25 cellular contexts compared by ENCODE assay signal in genomic region chrX:10856797-10857196, GRCh38.
"Had no signal": no experiment of that assay in that cellular context is flagged by ENCODE, and none has a peak within 500 bp of the region (broad histone marks: within the 10 kb centered on the region; RNA-seq: fewer than 3 reads in every experiment).

No MANE protein-coding gene starts in this region.

- H3K4me1 Mint-ChIP-seq: endodermal cell; natural killer cell; stimulated activated naive CD8-positive, alpha-beta T cell treated with anti-CD3 and anti-CD28 coated beads, Interleukin-15, amount 100 ng/mL, for 72 hours had no signal

- H3K27ac ChIP-seq: epithelial cell of prostate, gastrocnemius medialis, neural progenitor cell, parathyroid adenoma had no signal

- H3K4me1 ChIP-seq: gastrocnemius medialis, neural progenitor cell, parathyroid adenoma, thyroid gland had no signal

- H3K27me3 Mint-ChIP-seq: memory B cell; progenitor cell of endocrine pancreas; stimulated activated naive CD8-positive, alpha-beta T cell treated with anti-CD3 and anti-CD28 coated beads, Interleukin-15, amount 100 ng/mL, for 72 hours had no signal

- ATAC-seq: esophagus mucosa; gastrocnemius medialis; left colon; natural killer cell; sciatic nerve; stimulated activated naive CD8-positive, alpha-beta T cell treated with anti-CD3 and anti-CD28 coated beads, Interleukin-15, amount 100 ng/mL, for 72 hours had no signal

- H3K9me3 Mint-ChIP-seq: memory B cell; stimulated activated naive CD8-positive, alpha-beta T cell treated with anti-CD3 and anti-CD28 coated beads, Interleukin-15, amount 100 ng/mL, for 72 hours had no signal

- H3K4me3 Mint-ChIP-seq: endodermal cell; memory B cell; natural killer cell; neural progenitor cell; stimulated activated naive CD8-positive, alpha-beta T cell treated with anti-CD3 and anti-CD28 coated beads, Interleukin-15, amount 100 ng/mL, for 72 hours had no signal

- DNase-seq: effector CD8-positive, alpha-beta T cell; endodermal cell; foreskin fibroblast; gastrocnemius medialis; heart right ventricle; hippocampal formation; left colon; natural killer cell; stimulated activated CD4-positive, alpha-beta T cell treated with anti-CD3 and anti-CD28 coated beads, Interleukin-12 subunit alpha, Interleukin-12 subunit beta, amount 100 ng/mL, for 4 hours; stimulated activated CD4-positive, alpha-beta T cell treated with anti-CD3 and anti-CD28 coated beads, Interleukin-1b, Interleukin-23, amount 100 ng/mL, for 48 hours; stimulated activated CD4-positive, alpha-beta T cell treated with anti-CD3 and anti-CD28 coated beads, Interleukin-4, amount 100 ng/mL, for 1 hour; stimulated activated CD8-positive, alpha-beta memory T cell treated with anti-CD3 and anti-CD28 coated beads, Interleukin-4, amount 100 ng/mL, for 48 hours; stimulated activated naive CD4-positive, alpha-beta T cell; stimulated activated naive CD8-positive, alpha-beta T cell treated with anti-CD3 and anti-CD28 coated beads, Interleukin-15, amount 100 ng/mL, for 72 hours; thyroid gland; trophoblast cell had no signal

- H3K9me3 ChIP-seq: gastrocnemius medialis, thyroid gland had no signal

- H3K36me3 Mint-ChIP-seq: memory B cell, natural killer cell had no signal

- H3K27me3 ChIP-seq: gastrocnemius medialis, heart right ventricle, neural progenitor cell, thyroid gland had no signal

- H3K27ac Mint-ChIP-seq: endodermal cell; memory B cell; natural killer cell; neural progenitor cell; progenitor cell of endocrine pancreas; stimulated activated naive CD8-positive, alpha-beta T cell treated with anti-CD3 and anti-CD28 coated beads, Interleukin-15, amount 100 ng/mL, for 72 hours had no signal

- H3K36me3 ChIP-seq: gastrocnemius medialis, heart right ventricle, neural progenitor cell, thyroid gland had no signal

- H3K4me3 ChIP-seq: gastrocnemius medialis, heart right ventricle, lung, neural progenitor cell, smooth muscle cell, thyroid gland had no signal
